Comparison of ENCODE assay signal across 8 cellular contexts in genomic region chr5:43040287-43041098, GRCh38. TPM values are rescaled to one million over a fixed set of nuclear protein-coding genes. Genes with fewer than 3 reads are reported as not detected.
DNase-seq lines count a peak whose midpoint lies in the region; ATAC-seq and TF ChIP-seq lines count a peak whose summit lies in the region.

TSS of gene ANXA2R (minus strand) at chr5:43040319. CDS start at chr5:43040046, 273 bp downstream.

- H3F3A ChIP-seq in neural progenitor cell (ENCODE audit: low read depth) = peaks cover 67% of the 10 kb centered on the region

- DNase-seq in ELR (ENCODE audit: low read depth) (peak; percentile 95), GOT3 (lab: John Stamatoyannopoulos, UW) (peak; percentile 70), LoVo (ENCODE audit: low spot score) (peak; percentile 97), RPMI8226 (peak; percentile 98), fibroblast of the aortic adventitia (ENCODE audit: low read depth) (peak; percentile 96), neural progenitor cell (ENCODE audit: low spot score) (peak; percentile 94)

- H3K79me2 ChIP-seq in neural progenitor cell (ENCODE audit: low read depth) = no peaks in the 10 kb centered on the region

- H3K9ac ChIP-seq in neural progenitor cell (no peak within 1 kb of the TSS), subcutaneous abdominal adipose tissue (ENCODE audit: low read length in 5 of 5) (peak within 1 kb of the TSS; percentile 58 to 88 (median 63))

- H3K4me1 ChIP-seq in neural progenitor cell = peaks cover 20% of the 10 kb centered on the region
- H3K4me1 ChIP-seq in subcutaneous abdominal adipose tissue (ENCODE audit: control insufficient read depth in 5 of 5, insufficient read depth in 5 of 5, low read length in 5 of 5) = peaks cover 4 to 60% (median 49%) of the 10 kb centered on the region in 5 donors

- H3K36me3 ChIP-seq in neural progenitor cell (no peaks in the 10 kb centered on the region), subcutaneous abdominal adipose tissue (ENCODE audit: control insufficient read depth in 5 of 5, insufficient read depth in 5 of 5, low read length in 5 of 5) (no peaks in the 10 kb centered on the region)

- H3K4me2 ChIP-seq in neural progenitor cell = peak within 1 kb of the TSS; percentile 74

- H3K27me3 Mint-ChIP-seq in activated T-helper 17 cell treated with anti-CD3 and anti-CD28 coated beads, Interleukin-2, amount 50 U/mL, for 72 hours = no peaks in the 10 kb centered on the region
- peaks cover 84% of the 10 kb centered on the region for H3K27me3 Mint-ChIP-seq in neural progenitor cell (ENCODE audit: insufficient read depth, low read depth)

- H3K9me3 Mint-ChIP-seq in activated T-helper 17 cell treated with anti-CD3 and anti-CD28 coated beads, Interleukin-2, amount 50 U/mL, for 72 hours = no peaks in the 10 kb centered on the region
- peaks cover 3% of the 10 kb centered on the region for H3K9me3 Mint-ChIP-seq in neural progenitor cell

- H3K4me3 ChIP-seq in fibroblast of the aortic adventitia (ENCODE audit: low read depth, low read length) = peak within 1 kb of the TSS; percentile 79
- H3K4me3 ChIP-seq in neural progenitor cell = peak within 1 kb of the TSS; percentile 47
- peak within 1 kb of the TSS; percentile 78 to 94 (median 85) for H3K4me3 ChIP-seq in subcutaneous abdominal adipose tissue (ENCODE audit: low read depth in 1 of 5, low read length in 5 of 5)

- H3K4me3 Mint-ChIP-seq in activated T-helper 17 cell treated with anti-CD3 and anti-CD28 coated beads, Interleukin-2, amount 50 U/mL, for 72 hours = peak within 1 kb of the TSS; percentile 97
- H3K4me3 Mint-ChIP-seq in neural progenitor cell = peak within 1 kb of the TSS; percentile 86

- no peak within 1 kb of the TSS for H2AFZ ChIP-seq in neural progenitor cell (replicated peaks)

- peak within 1 kb of the TSS; percentile 91 for H3K27ac Mint-ChIP-seq in activated T-helper 17 cell treated with anti-CD3 and anti-CD28 coated beads, Interleukin-2, amount 50 U/mL, for 72 hours
- H3K27ac Mint-ChIP-seq in neural progenitor cell = no peak within 1 kb of the TSS

- H3K27me3 ChIP-seq in neural progenitor cell = peaks cover 97% of the 10 kb centered on the region
- no peaks in the 10 kb centered on the region for H3K27me3 ChIP-seq in subcutaneous abdominal adipose tissue (ENCODE audit: control insufficient read depth in 5 of 5, insufficient read depth in 4 of 5, low read length in 5 of 5)

- peaks cover 16% of the 10 kb centered on the region for H3K4me1 Mint-ChIP-seq in activated T-helper 17 cell treated with anti-CD3 and anti-CD28 coated beads, Interleukin-2, amount 50 U/mL, for 72 hours
- H3K4me1 Mint-ChIP-seq in neural progenitor cell = peaks cover 51% of the 10 kb centered on the region

- peaks cover 92% of the 10 kb centered on the region for H4K20me1 ChIP-seq in neural progenitor cell (ENCODE audit: low read depth)

- no peaks in the 10 kb centered on the region for H3K9me3 ChIP-seq in neural progenitor cell (ENCODE audit: low read depth)
- H3K9me3 ChIP-seq in subcutaneous abdominal adipose tissue (ENCODE audit: control insufficient read depth in 5 of 5, low read length in 5 of 5) = no peaks in the 10 kb centered on the region

- TF ChIP-seq CTCF in fibroblast of the aortic adventitia (IDR thresholded peaks at IDR 0.05; ENCODE audit: insufficient read depth, low read length) = peak; percentile 88
- peak; percentile 70 for TF ChIP-seq CTCF in neural progenitor cell (IDR thresholded peaks at IDR 0.05)

- H3K27ac ChIP-seq in neural progenitor cell (no peak within 1 kb of the TSS), subcutaneous abdominal adipose tissue (ENCODE audit: low read depth, low read length) (peak within 1 kb of the TSS; percentile 94)

- peak; percentile 70 for ATAC-seq in activated T-helper 17 cell treated with anti-CD3 and anti-CD28 coated beads, Interleukin-2, amount 50 U/mL, for 72 hours (replicated peaks)

- H3K36me3 Mint-ChIP-seq in activated T-helper 17 cell treated with anti-CD3 and anti-CD28 coated beads, Interleukin-2, amount 50 U/mL, for 72 hours (ENCODE audit: low read depth) = no peaks in the 10 kb centered on the region
- no peaks in the 10 kb centered on the region for H3K36me3 Mint-ChIP-seq in neural progenitor cell

RNA-seq across cellular contexts. Expression of gene ANXA2R, which starts in this region (rescaled TPM):
- 1 to 10 TPM; 2.4 to 6.2 TPM for total RNA-seq in activated T-helper 17 cell treated with anti-CD3 and anti-CD28 coated beads, Interleukin-2, amount 50 U/mL, for 72 hours
- total RNA-seq in fibroblast of the aortic adventitia (ENCODE audit: low replicate concordance) (3.0 and 3.4 TPM in 2 replicates), neural progenitor cell (ENCODE audit: low replicate concordance) (0.17 and 0.74 TPM in 2 replicates)

Comparison
In these comparisons a context has a peak if more than half of its experiments do, and no peak if none do; other contexts are left out.
1. Peak in DNase-seq, H3K4me3 ChIP-seq and H3K4me2 ChIP-seq in neural progenitor cell; RNA of the gene not detected or under 1 TPM.